In genomic region chr16:4785758-4786433, GRCh38 we compare ENCODE assay signal across 1 cellular context.
TF ChIP-seq lines count a peak whose summit lies in the region.

No MANE protein-coding gene starts in this region.

TF ChIP-seq in GM23338, 12 proteins besides CTCF, POLR2A, EP300 and RAD21 (continued from another document):
- no peak for TF ChIP-seq REST (IDR thresholded peaks at IDR 0.05; ENCODE audit: unreplicated experiment)
- no peak for TF ChIP-seq ZNF331 (CRISPR knock-in tag; IDR thresholded peaks at IDR 0.05; ENCODE audit: low read depth)
- TF ChIP-seq NANOG (IDR thresholded peaks at IDR 0.05; ENCODE audit: borderline replicate concordance), result no peak
- no peak for TF ChIP-seq ZNF462 (CRISPR knock-in tag; IDR thresholded peaks at IDR 0.05)
- no peak for TF ChIP-seq POLR2AphosphoS5 (IDR thresholded peaks at IDR 0.05; ENCODE audit: low read depth)
- TF ChIP-seq CREB1 (CRISPR knock-in tag; IDR thresholded peaks at IDR 0.05; ENCODE audit: low read depth), result no peak
- TF ChIP-seq ZNF114 (CRISPR knock-in tag; IDR thresholded peaks at IDR 0.05), result no peak
